Comparison of ENCODE assay signal across 13 cellular contexts in genomic region chr7:88396948-88397322, GRCh38.
DNase-seq lines count a peak whose midpoint lies in the region; ATAC-seq and TF ChIP-seq lines count a peak whose summit lies in the region.
"Had no signal": no experiment of that assay in that cellular context is flagged by ENCODE, and none has a peak within 500 bp of the region (broad histone marks: within the 10 kb centered on the region; RNA-seq: fewer than 3 reads in every experiment).

No MANE protein-coding gene starts in this region.

- no peak overlapping the region for H3K9ac ChIP-seq in neural progenitor cell
- H3K9ac ChIP-seq: KMS-11, parathyroid adenoma had no signal

- no peak overlapping the region for H3K27ac Mint-ChIP-seq in neural progenitor cell
- H3K27ac Mint-ChIP-seq: activated CD8-positive, alpha-beta memory T cell treated with anti-CD3 and anti-CD28 coated beads, Interleukin-2, amount 10 ng/mL, durations not matched to agents 7 days and 5 days had no signal

- H3K36me3 Mint-ChIP-seq in neural progenitor cell = no peaks in the 10 kb centered on the region
- H3K36me3 Mint-ChIP-seq: activated CD8-positive, alpha-beta memory T cell treated with anti-CD3 and anti-CD28 coated beads, Interleukin-2, amount 10 ng/mL, durations not matched to agents 7 days and 5 days had no signal

- H3K4me3 Mint-ChIP-seq in neural progenitor cell = no peak overlapping the region
- H3K4me3 Mint-ChIP-seq: activated CD8-positive, alpha-beta memory T cell treated with anti-CD3 and anti-CD28 coated beads, Interleukin-2, amount 10 ng/mL, durations not matched to agents 7 days and 5 days had no signal

- no peaks in the 10 kb centered on the region for H3K9me3 ChIP-seq in neural progenitor cell (ENCODE audit: low read depth)

- no peaks in the 10 kb centered on the region for H3K79me2 ChIP-seq in neural progenitor cell (ENCODE audit: low read depth)
- H3K79me2 ChIP-seq: parathyroid adenoma had no signal

- no peaks in the 10 kb centered on the region for H4K20me1 ChIP-seq in neural progenitor cell (ENCODE audit: low read depth)

- ATAC-seq in GM18511 (IDR thresholded peaks at IDR 0.05; ENCODE audit: unreplicated experiment) (peak; percentile 45), GM19468 (IDR thresholded peaks at IDR 0.05; ENCODE audit: extremely low read depth, unreplicated experiment) (peak; percentile 25), HG02943 (IDR thresholded peaks at IDR 0.05; ENCODE audit: low read depth, unreplicated experiment) (peak; percentile 30), HG03571 (IDR thresholded peaks at IDR 0.05; ENCODE audit: unreplicated experiment) (peak; percentile 43)
- ATAC-seq: activated CD8-positive, alpha-beta memory T cell treated with anti-CD3 and anti-CD28 coated beads, Interleukin-2, amount 10 ng/mL, durations not matched to agents 7 days and 5 days had no signal

- no peak overlapping the region for H3K4me2 ChIP-seq in neural progenitor cell
- H3K4me2 ChIP-seq: KMS-11 had no signal

- no peaks in the 10 kb centered on the region for H3K27me3 Mint-ChIP-seq in neural progenitor cell (ENCODE audit: insufficient read depth, low read depth)

- no peaks in the 10 kb centered on the region for H3K27me3 ChIP-seq in neural progenitor cell
- H3K27me3 ChIP-seq: dorsolateral prefrontal cortex had no signal

- no peak overlapping the region for H2AFZ ChIP-seq in neural progenitor cell (replicated peaks)
- H2AFZ ChIP-seq: parathyroid adenoma had no signal

- no peak for DNase-seq in GM03348 (ENCODE audit: low spot score)
- no peak for DNase-seq in NCI-H2171 treated with DMSO at 0.1 percent for 48 hours (lab: John Stamatoyannopoulos, UW)
- no peak for DNase-seq in activated CD4-positive, alpha-beta T cell treated with anti-CD3 and anti-CD28 coated beads for 1 hour
- no peak for DNase-seq in neural progenitor cell (ENCODE audit: low spot score)
- DNase-seq: activated CD8-positive, alpha-beta memory T cell treated with anti-CD3 and anti-CD28 coated beads, Interleukin-2, amount 10 ng/mL, durations not matched to agents 7 days and 5 days; dorsolateral prefrontal cortex; GOT3 had no signal

- no peaks in the 10 kb centered on the region for H3K36me3 ChIP-seq in neural progenitor cell

- no peaks in the 10 kb centered on the region for H3F3A ChIP-seq in neural progenitor cell (ENCODE audit: low read depth)

- no peak overlapping the region for H3K27ac ChIP-seq in neural progenitor cell
- H3K27ac ChIP-seq: dorsolateral prefrontal cortex, KMS-11, parathyroid adenoma had no signal

- no peaks in the 10 kb centered on the region for H3K4me1 Mint-ChIP-seq in neural progenitor cell

- no peak overlapping the region for H3K4me3 ChIP-seq in neural progenitor cell
- H3K4me3 ChIP-seq: dorsolateral prefrontal cortex had no signal

- no peaks in the 10 kb centered on the region for H3K9me3 Mint-ChIP-seq in neural progenitor cell

- TF ChIP-seq CTCF in neural progenitor cell (IDR thresholded peaks at IDR 0.05) = no peak

- H3K4me1 ChIP-seq in neural progenitor cell = no peaks in the 10 kb centered on the region
- H3K4me1 ChIP-seq: parathyroid adenoma had no signal
